ENCODE assay signal across 8 cellular contexts in the genomic region with DNA sequence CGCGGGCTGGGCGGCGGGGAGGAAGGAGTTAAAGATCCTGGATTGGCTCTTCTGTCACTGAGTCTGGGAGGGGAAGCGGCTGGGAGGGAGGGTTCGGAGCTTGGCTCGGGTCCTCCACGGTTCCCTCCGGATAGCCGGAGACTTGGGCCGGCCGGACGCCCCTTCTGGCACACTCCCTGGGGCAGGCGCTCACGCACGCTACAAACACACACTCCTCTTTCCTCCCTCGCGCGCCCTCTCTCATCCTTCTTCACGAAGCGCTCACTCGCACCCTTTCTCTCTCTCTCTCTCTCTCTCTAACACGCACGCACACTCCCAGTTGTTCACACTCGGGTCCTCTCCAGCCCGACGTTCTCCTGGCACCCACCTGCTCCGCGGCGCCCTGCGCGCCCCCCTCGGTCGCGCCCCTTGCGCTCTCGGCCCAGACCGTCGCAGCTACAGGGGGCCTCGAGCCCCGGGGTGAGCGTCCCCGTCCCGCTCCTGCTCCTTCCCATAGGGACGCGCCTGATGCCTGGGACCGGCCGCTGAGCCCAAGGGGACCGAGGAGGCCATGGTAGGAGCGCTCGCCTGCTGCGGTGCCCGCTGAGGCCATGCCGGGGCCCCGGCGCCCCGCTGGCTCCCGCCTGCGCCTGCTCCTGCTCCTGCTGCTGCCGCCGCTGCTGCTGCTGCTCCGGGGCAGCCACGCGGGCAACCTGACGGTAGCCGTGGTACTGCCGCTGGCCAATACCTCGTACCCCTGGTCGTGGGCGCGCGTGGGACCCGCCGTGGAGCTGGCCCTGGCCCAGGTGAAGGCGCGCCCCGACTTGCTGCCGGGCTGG. TPM values are rescaled to one million over a fixed set of nuclear protein-coding genes. Genes with fewer than 3 reads are reported as not detected.
A peak's percentile ranks its signal among the peaks of the same experiment; 100 is the strongest.
DNase-seq lines count a peak whose midpoint lies in the region; ATAC-seq, FAIRE-seq and TF ChIP-seq lines count a peak whose summit lies in the region.

Gene NPR1 (plus strand): TSS at position 170 of the 818 bp plus-strand sequence. CDS start 421 bp downstream, at position 591.

- H3K36me3 Mint-ChIP-seq in Calu3 (ENCODE audit: insufficient read depth, unreplicated experiment), result peaks cover 17% of the 10 kb centered on the region

- H3K9me3 Mint-ChIP-seq in Calu3 (ENCODE audit: low read depth, unreplicated experiment), result no peaks in the 10 kb centered on the region

- in situ Hi-C loops in IMR-90 (cut with MboI; ENCODE audit: low sequenced_read_pairs), result loop anchor here (5.0 to 10.0 kb wide), 2 partner anchors 69 to 296 kb away; partner anchors contain the start of gene JTB

- H4K5ac ChIP-seq in IMR-90 (ENCODE audit: low read depth, low read length), result no peak within 1 kb of the TSS

- CTCF ChIA-PET in Calu3 (lab: Charles Lee) (interaction anchor here (0.6 to 1.2 kb wide), 5 partner anchors 30 to 307 kb away, joined by 3 to 4 read pairs (median 3); partner anchors contain the start of genes INTS3 and RAB13), IMR-90 (lab: Yijun Ruan, JAX) (interaction anchor here (1.2 kb wide), 1 partner anchor 56 kb away, joined by 4 read pairs; no protein-coding TSS in a partner anchor)

- DNase-seq in Calu3 (peak; percentile 37), IMR-90 (no peak), frontal cortex (ENCODE audit: low spot score in 2 of 2) (peak; percentile 52 to 64), RCC 7860 (ENCODE audit: low spot score) (no peak)
- peak; percentile 38 to 52 for DNase-seq in activated T-cell treated with anti-CD3 and anti-CD28 coated beads, Interleukin-2, amount 50 U/mL, for 48 hours

- H3K27me3 ChIP-seq in IMR-90 (ENCODE audit: control insufficient read depth, insufficient read depth, low read length) (peaks cover 47% of the 10 kb centered on the region), neutrophil (peaks cover 64% of the 10 kb centered on the region)

- no peak within 1 kb of the TSS; the same call in 1 of the 2 replicates for H3K23ac ChIP-seq in IMR-90 (ENCODE audit: low read depth, low read length)

- H4K91ac ChIP-seq in IMR-90 (ENCODE audit: insufficient read depth, low read depth, low read length), result no peak within 1 kb of the TSS

- H3K27me3 Mint-ChIP-seq in Calu3 (ENCODE audit: unreplicated experiment), result peaks cover 69% of the 10 kb centered on the region

- TF ChIP-seq POLR2A in IMR-90 (IDR thresholded peaks at IDR 0.05; ENCODE audit: low read depth, low read length), result no peak

- WGBS in IMR-90 (ENCODE audit: extremely low coverage in 2 of 2, insufficient read length in 1 of 2), 2 experiments, result 1% methylated on average over 38 of the region's 78 CpGs; no CpG with 5 or more reads in 1 of the 2 experiments

- no peak for TF ChIP-seq CTCF in Calu3 (IDR thresholded peaks at IDR 0.05; ENCODE audit: unreplicated experiment)
- no peak for TF ChIP-seq CTCF in IMR-90 (conservative IDR thresholded peaks at IDR 0.05; ENCODE audit: low read depth, low read length)
- TF ChIP-seq CTCF in neutrophil (IDR thresholded peaks at IDR 0.05), result no peak

- H4K8ac ChIP-seq in IMR-90 (ENCODE audit: low read depth in 2 of 2, low read length in 2 of 2), result no peak within 1 kb of the TSS

- H3K27ac Mint-ChIP-seq in Calu3 (ENCODE audit: unreplicated experiment), result peak within 1 kb of the TSS; percentile 62

- POLR2A ChIA-PET in IMR-90 (lab: Charles Lee; ENCODE audit: unreplicated experiment), result no interaction called here

- H4K20me1 ChIP-seq in IMR-90 (ENCODE audit: insufficient read depth, low read length), result no peaks in the 10 kb centered on the region

- no peak for TF ChIP-seq RAD21 in IMR-90 (IDR thresholded peaks at IDR 0.05; ENCODE audit: low read length)

- H2BK120ac ChIP-seq in IMR-90 (ENCODE audit: low read depth, low read length), result no peak within 1 kb of the TSS

- no peak within 1 kb of the TSS for H3K9ac ChIP-seq in IMR-90 (ENCODE audit: low read depth, low read length)

- H2AFZ ChIP-seq in IMR-90 (replicated peaks; ENCODE audit: low read length, poor library complexity), result peak within 1 kb of the TSS; percentile 87

- dilution Hi-C loops in IMR-90 (cut with HindIII; ENCODE audit: low sequenced_read_pairs, unreplicated experiment), result no loop called here

- H3K14ac ChIP-seq in IMR-90 (replicated peaks; ENCODE audit: low read depth, low read length), result no peak within 1 kb of the TSS

- H3K4me3 ChIP-seq in IMR-90 (ENCODE audit: insufficient read depth, low read depth, low read length) (peak within 1 kb of the TSS; percentile 38), neutrophil (ENCODE audit: low read depth in 1 of 2, low read length in 1 of 2) (peak within 1 kb of the TSS; percentile 42 to 54)

- no peak within 1 kb of the TSS for H2BK20ac ChIP-seq in IMR-90 (ENCODE audit: low read depth, low read length)

- FAIRE-seq in frontal cortex (lab: Jason Lieb, UNC) (no peak), RCC 7860 (lab: Jason Lieb, UNC) (no peak)

- no peak within 1 kb of the TSS for H3K4ac ChIP-seq in IMR-90 (ENCODE audit: low read depth, low read length)

- H3K4me1 Mint-ChIP-seq in Calu3 (ENCODE audit: low read depth, unreplicated experiment), result peaks cover 26% of the 10 kb centered on the region

- no peaks in the 10 kb centered on the region for H3K9me1 ChIP-seq in IMR-90 (ENCODE audit: insufficient read depth, low read length)

- BruUV-seq in Calu3 (replicated peaks; lab: Mats Ljungman, UMichigan), result no TSS peak
- BruUV-seq in IMR-90 (replicated peaks; lab: Mats Ljungman, UMichigan), result no TSS peak

- no peaks in the 10 kb centered on the region for H3K79me1 ChIP-seq in IMR-90 (ENCODE audit: low read depth in 1 of 2, low read length in 2 of 2)

- H3K4me1 ChIP-seq in IMR-90 (ENCODE audit: control insufficient read depth, insufficient read depth, low read length) (peaks cover 7% of the 10 kb centered on the region; the same call in 1 of the 2 replicates), neutrophil (ENCODE audit: control insufficient read depth in 1 of 2, insufficient read depth in 1 of 2, low read depth in 1 of 2, low read length in 1 of 2) (peaks cover 24 to 26% of the 10 kb centered on the region in 2 experiments)

- no peak within 1 kb of the TSS for H2AK5ac ChIP-seq in IMR-90 (ENCODE audit: low read depth, low read length)

- H3K4me3 Mint-ChIP-seq in Calu3 (ENCODE audit: low read depth, unreplicated experiment), result peak within 1 kb of the TSS; percentile 71

- H3K18ac ChIP-seq in IMR-90 (ENCODE audit: low read depth, low read length), result no peak within 1 kb of the TSS

- no peak within 1 kb of the TSS for H2BK15ac ChIP-seq in IMR-90 (ENCODE audit: low read depth, low read length)

- ATAC-seq in IMR-90 (ENCODE audit: low read depth), result peak; percentile 55
- no peak for ATAC-seq in GM18868 (IDR thresholded peaks at IDR 0.05; ENCODE audit: unreplicated experiment)
- no peak for ATAC-seq in HG02885 (IDR thresholded peaks at IDR 0.05; ENCODE audit: poor library complexity, unreplicated experiment)

- H3K27ac ChIP-seq in IMR-90 (ENCODE audit: insufficient read depth, low read length) (no peak within 1 kb of the TSS), neutrophil (no peak within 1 kb of the TSS)

- no peak within 1 kb of the TSS for H3K56ac ChIP-seq in IMR-90 (ENCODE audit: extremely low read depth, insufficient read depth, low read length)

- intact Hi-C loops in Calu3 (cut with micrococcal nuclease; ENCODE audit: unreplicated experiment), result loop anchor here (5.0 kb wide), 1 partner anchor 309 kb away; the partner anchor contains the start of gene RAB13
- intact Hi-C loops in IMR-90 (cut with micrococcal nuclease), result no loop called here

- no peak within 1 kb of the TSS for H2BK5ac ChIP-seq in IMR-90 (ENCODE audit: low read depth, low read length, poor library complexity, severe bottlenecking)

- H3K9me3 ChIP-seq in IMR-90 (ENCODE audit: control insufficient read depth, insufficient read depth, low read length), result no peaks in the 10 kb centered on the region
- H3K9me3 ChIP-seq in neutrophil, result no peaks in the 10 kb centered on the region

- H2AK9ac ChIP-seq in IMR-90 (replicated peaks; ENCODE audit: low read depth, low read length, poor library complexity), result peak within 1 kb of the TSS; percentile 71

- H3K4me2 ChIP-seq in IMR-90 (ENCODE audit: low read depth, low read length), result peak within 1 kb of the TSS; percentile 76

- H3K36me3 ChIP-seq in IMR-90 (ENCODE audit: control insufficient read depth, insufficient read depth, low read length) (no peaks in the 10 kb centered on the region), neutrophil (no peaks in the 10 kb centered on the region)

TF ChIP-seq in IMR-90, 13 proteins besides CTCF, POLR2A, EP300 and RAD21 (continues in another document):
- no peak for TF ChIP-seq MAFK (IDR thresholded peaks at IDR 0.05; ENCODE audit: low read depth, low read length)
- no peak for TF ChIP-seq CEBPB (IDR thresholded peaks at IDR 0.05; ENCODE audit: low read depth, low read length)
- no peak for TF ChIP-seq BHLHE40 (IDR thresholded peaks at IDR 0.05; ENCODE audit: low read depth, low read length)
- no peak for TF ChIP-seq SMC3 (IDR thresholded peaks at IDR 0.05; ENCODE audit: low read depth, low read length)
- no peak for TF ChIP-seq FOS (IDR thresholded peaks at IDR 0.05; ENCODE audit: low read depth, low read length)
- TF ChIP-seq CHD1 (IDR thresholded peaks at IDR 0.05; ENCODE audit: low read depth, low read length), result no peak
- no peak for TF ChIP-seq RFX5 (IDR thresholded peaks at IDR 0.05; ENCODE audit: low read depth, low read length)
- no peak for TF ChIP-seq MAZ (IDR thresholded peaks at IDR 0.05; ENCODE audit: borderline replicate concordance, low read depth, low read length)
- no peak for TF ChIP-seq NFE2L2 (IDR thresholded peaks at IDR 0.05; ENCODE audit: low read depth, low read length)
- no peak for TF ChIP-seq MXI1 (IDR thresholded peaks at IDR 0.05; ENCODE audit: borderline replicate concordance, low read depth, low read length)
- TF ChIP-seq, protein P1, sequence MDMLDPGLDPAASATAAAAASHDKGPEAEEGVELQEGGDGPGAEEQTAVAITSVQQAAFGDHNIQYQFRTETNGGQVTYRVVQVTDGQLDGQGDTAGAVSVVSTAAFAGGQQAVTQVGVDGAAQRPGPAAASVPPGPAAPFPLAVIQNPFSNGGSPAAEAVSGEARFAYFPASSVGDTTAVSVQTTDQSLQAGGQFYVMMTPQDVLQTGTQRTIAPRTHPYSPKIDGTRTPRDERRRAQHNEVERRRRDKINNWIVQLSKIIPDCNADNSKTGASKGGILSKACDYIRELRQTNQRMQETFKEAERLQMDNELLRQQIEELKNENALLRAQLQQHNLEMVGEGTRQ (IDR thresholded peaks at IDR 0.05; ENCODE audit: low read depth, low read length), result no peak

RNA-seq across cellular contexts. Expression of gene NPR1, which starts in this region (rescaled TPM):
- not detected in 2 replicates for total RNA-seq in Calu3 (2022)
- not detected in 2 replicates for total RNA-seq in IMR-90 (2012; rRNA removed)
- 0.02 and 0.03 TPM in 2 replicates for polyA plus RNA-seq in IMR-90 (2012; rRNA removed)
- polyA plus RNA-seq in IMR-90 (2012; cell fraction: cytosol; rRNA removed), result 0.02 TPM in 1 of 2 replicates, not detected in the other
- 0.08 and 0.09 TPM in 2 replicates for polyA plus RNA-seq in IMR-90 (2012; cell fraction: nucleus; rRNA removed; ENCODE audit: low replicate concordance)
- 0.41 TPM for total RNA-seq in frontal cortex

Comparison
In these comparisons a context has a peak if more than half of its experiments do, and no peak if none do; other contexts are left out.
1. Peak in DNase-seq in Calu3; RNA of the gene not detected or under 1 TPM.
2. Peak in ATAC-seq, H3K4me3 ChIP-seq and H3K4me2 ChIP-seq in IMR-90; RNA of the gene not detected or under 1 TPM.
3. Peak in DNase-seq in frontal cortex; RNA of the gene not detected or under 1 TPM.
4. DNase-seq: peak in activated T-cell treated with anti-CD3 and anti-CD28 coated beads, Interleukin-2, amount 50 U/mL, for 48 hours (2 of 2); none in IMR-90 (single experiment) and RCC 7860 (single experiment).